ENCODE assay signal across 1 cellular context in genomic region chr7:120857558-120858298, GRCh38.
TF ChIP-seq lines count a peak whose summit lies in the region.

Gene TSPAN12 (minus strand): TSS chr7:120858144. CDS start chr7:120856763, 1,381 bp downstream.

TF ChIP-seq in K562, 482 proteins besides CTCF, POLR2A, EP300 and RAD21 (continued from another document):
- TF ChIP-seq CTCFL (IDR thresholded peaks at IDR 0.05; ENCODE audit: borderline replicate concordance, insufficient read depth, low read depth, low read length, poor library complexity, severe bottlenecking) (peak; percentile 90), MTA3 (IDR thresholded peaks at IDR 0.05; ENCODE audit: borderline replicate concordance) (peak; percentile 56; the same call in 1 of the 2 replicates), ATF1 (CRISPR knock-in tag; IDR thresholded peaks at IDR 0.05) (no peak), ATF1 (tag; IDR thresholded peaks at IDR 0.05) (peak; percentile 40; the same call in 1 of the 2 replicates), TARDBP (IDR thresholded peaks at IDR 0.05) (peak; percentile 41; the same call in 1 of the 2 replicates), UBTF (IDR thresholded peaks at IDR 0.05; ENCODE audit: borderline replicate concordance in 1 of 2, low read depth in 2 of 2, low read length in 2 of 2) (peak in 1 of 2 experiments; percentile 43; a peak in 1 of 4 replicates), MAZ (CRISPR knock-in tag; conservative IDR thresholded peaks at IDR 0.05 in 1 of 2, IDR thresholded peaks at IDR 0.05 in 1 of 2) (peak in 1 of 2 experiments; percentile 33; a peak in 2 of 4 replicates), PHF8 (IDR thresholded peaks at IDR 0.05; ENCODE audit: borderline replicate concordance, low read length) (peak; percentile 42; the same call in 1 of the 2 replicates), RB1 (IDR thresholded peaks at IDR 0.05; ENCODE audit: low read depth) (peak; percentile 94), SRF (CRISPR knock-in tag; IDR thresholded peaks at IDR 0.05) (0 out of 4 replicates have a peak, but pooled peaks of 1 of the 2 experiments have one; percentile 22), ZNF318 (IDR thresholded peaks at IDR 0.05; ENCODE audit: borderline replicate concordance in 1 of 2, low read depth in 1 of 2) (no peak), ZNF644 (tag; IDR thresholded peaks at IDR 0.05; ENCODE audit: low read depth) (no peak), DACH1 (IDR thresholded peaks at IDR 0.05; ENCODE audit: partially characterized antibody) (peak; percentile 53), YY1 (IDR thresholded peaks at IDR 0.05; ENCODE audit: borderline replicate concordance in 1 of 3, control insufficient read depth in 1 of 3, extremely low read depth in 1 of 3, insufficient read depth in 3 of 3, insufficient read length in 1 of 3, insufficient replicate concordance in 2 of 3, low read depth in 1 of 3, low read length in 2 of 3) (peak in 1 of 3 experiments; percentile 56), BRF1 (IDR thresholded peaks at IDR 0.05; ENCODE audit: borderline replicate concordance, extremely low read depth, insufficient read length) (no peak), BACH1 (tag; IDR thresholded peaks at IDR 0.05) (no peak), ZNF316 (IDR thresholded peaks at IDR 0.05) (no peak), ZBTB7A (IDR thresholded peaks at IDR 0.05; ENCODE audit: borderline replicate concordance, control insufficient read depth, low read depth, low read length) (peak; percentile 86), TFAP4 (CRISPR knock-in tag; IDR thresholded peaks at IDR 0.05; ENCODE audit: borderline replicate concordance) (peak; percentile 58; the same call in 1 of the 2 replicates), TAF15 (IDR thresholded peaks at IDR 0.05; ENCODE audit: low read depth, low read length) (no peak), RBBP5 (IDR thresholded peaks at IDR 0.05; ENCODE audit: borderline replicate concordance, insufficient read depth, low read length, poor library complexity, severe bottlenecking) (peak; percentile 64), FOXA3 (CRISPR knock-in tag; conservative IDR thresholded peaks at IDR 0.05 in 1 of 2, IDR thresholded peaks at IDR 0.05 in 1 of 2) (peak in 1 of 2 experiments; percentile 64; a peak in 1 of 4 replicates), KDM2B (CRISPR knock-in tag; IDR thresholded peaks at IDR 0.05) (peak; percentile 32), HMGN3 (IDR thresholded peaks at IDR 0.05; ENCODE audit: borderline replicate concordance, extremely low read depth, insufficient read length, low read depth, low read length) (peak; percentile 49), RBM34 (IDR thresholded peaks at IDR 0.05; ENCODE audit: borderline replicate concordance, insufficient read depth, low read length) (0 out of 2 replicates have a peak, but pooled peaks have one; percentile 42), ZNF75A (CRISPR knock-in tag; IDR thresholded peaks at IDR 0.05) (no peak)
